Comparison of ENCODE assay signal across 33 cellular contexts in the genomic region with DNA sequence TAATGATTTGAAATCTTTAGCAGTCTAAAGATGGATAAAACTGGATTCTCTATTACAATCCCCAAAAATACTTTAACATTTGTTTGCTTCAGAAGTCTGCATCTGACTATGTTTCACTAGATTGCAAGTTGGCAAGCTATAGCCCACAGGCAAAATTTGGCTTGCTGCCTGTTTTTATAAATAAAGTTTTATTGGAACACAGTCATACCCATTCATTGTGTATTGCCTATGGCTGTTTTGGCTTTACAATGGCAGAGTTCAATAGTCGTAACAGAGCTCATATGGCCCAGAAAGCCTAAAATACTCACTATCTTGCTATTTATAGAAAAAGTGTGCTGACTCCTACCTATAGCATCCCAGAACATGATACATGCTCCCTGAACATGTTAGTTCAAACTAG.
DNase-seq lines count a peak whose midpoint lies in the region; ATAC-seq, FAIRE-seq and TF ChIP-seq lines count a peak whose summit lies in the region.
"Had no signal": no experiment of that assay in that cellular context is flagged by ENCODE, and none has a peak within 500 bp of the region (broad histone marks: within the 10 kb centered on the region; RNA-seq: fewer than 3 reads in every experiment).

No MANE protein-coding gene starts in this region.

- WGBS in GM12878 (ENCODE audit: insufficient coverage, insufficient replicate concordance, low lambda C conversion rate, missing lambda C conversion rate): 73% methylated on average over 1 of the region's 1 CpG
- whole genome bisulfite sequencing in K562 (ENCODE audit: insufficient coverage, low coverage, missing lambda C conversion rate): 0% methylated on average over 1 of the region's 1 CpG

- H2AFZ ChIP-seq in GM12878 (ENCODE audit: control insufficient read depth, low read depth, low read length) (no peak overlapping the region), K562 (ENCODE audit: low read depth, low read length) (no peak overlapping the region)

- TF ChIP-seq EP300 in GM12878 (IDR thresholded peaks at IDR 0.05; ENCODE audit: borderline replicate concordance in 1 of 2, control insufficient read depth in 1 of 2, low read depth in 2 of 2, low read length in 2 of 2) (no peak), K562 (IDR thresholded peaks at IDR 0.05; ENCODE audit: low read length) (no peak)

- FAIRE-seq in GM12878 (lab: Jason Lieb, UNC) (no peak), K562 (lab: Jason Lieb, UNC) (no peak)
- FAIRE-seq: A204.1, A549, D721Med had no signal

- H4K20me1 ChIP-seq in GM12878 (ENCODE audit: control insufficient read depth, insufficient read depth) (no peaks in the 10 kb centered on the region), K562 (replicated peaks; ENCODE audit: control insufficient read depth, insufficient read depth, low read length) (no peaks in the 10 kb centered on the region)
- H4K20me1 ChIP-seq: BLaER1; BLaER1 treated with 17β-estradiol and CSF1 and Interleukin-3, amounts not matched to agents 10 nM and 100 nM had no signal

- ATAC-seq in GM12878 (no peak), K562 (no peak), HG02840 (IDR thresholded peaks at IDR 0.05; ENCODE audit: low FRiP score, unreplicated experiment) (no peak)
- ATAC-seq: A549; CD8-positive, alpha-beta T cell had no signal

- H3K36me3 ChIP-seq in GM12878 (ENCODE audit: control insufficient read depth in 2 of 2, insufficient read depth in 2 of 2, low read length in 1 of 2): no peaks in the 10 kb centered on the region
- no peaks in the 10 kb centered on the region for H3K36me3 ChIP-seq in K562 (ENCODE audit: control insufficient read depth, insufficient read depth, low read length)
- H3K36me3 ChIP-seq: BE2C; BLaER1; BLaER1 treated with 17β-estradiol and CSF1 and Interleukin-3, amounts not matched to agents 10 nM and 100 nM had no signal

- TF ChIP-seq CTCF in GM12878 (IDR thresholded peaks at IDR 0.05 in 2 of 3, conservative IDR thresholded peaks at IDR 0.05 in 1 of 3; ENCODE audit: control insufficient read depth in 2 of 3, extremely low read depth in 1 of 3, insufficient read depth in 1 of 3, low read depth in 3 of 3, low read length in 3 of 3) (no peak), K562 (IDR thresholded peaks at IDR 0.05 in 2 of 3, conservative IDR thresholded peaks at IDR 0.05 in 1 of 3; ENCODE audit: insufficient read depth in 2 of 3, low read depth in 1 of 3, low read length in 3 of 3) (no peak)

- POLR2A ChIA-PET in GM12878 (lab: Charles Lee) (no interaction called here), K562 (lab: Yijun Ruan, JAX) (no interaction called here)

- intact Hi-C loops in GM12878 (cut with micrococcal nuclease; ENCODE audit: unreplicated experiment) (no loop called here), K562 (cut with micrococcal nuclease) (no loop called here)

- H3K27me3 ChIP-seq in GM12878 (replicated peaks in 1 of 2; ENCODE audit: control insufficient read depth in 2 of 2, insufficient read depth in 2 of 2, low read length in 1 of 2): no peaks in the 10 kb centered on the region
- H3K27me3 ChIP-seq in K562 (ENCODE audit: control insufficient read depth in 2 of 2, insufficient read depth in 2 of 2, low read length in 2 of 2): no peaks in the 10 kb centered on the region
- H3K27me3 ChIP-seq: BE2C; BLaER1; BLaER1 treated with 17β-estradiol and CSF1 and Interleukin-3, amounts not matched to agents 10 nM and 100 nM had no signal

- H3K4me2 ChIP-seq in GM12878 (ENCODE audit: control insufficient read depth, insufficient read depth): no peak overlapping the region
- H3K4me2 ChIP-seq in K562 (ENCODE audit: insufficient read depth, low read length): no peak overlapping the region
- H3K4me2 ChIP-seq: A549; BLaER1; BLaER1 treated with 17β-estradiol and CSF1 and Interleukin-3, amounts not matched to agents 10 nM and 100 nM had no signal

- H3K27ac ChIP-seq in GM12878 (ENCODE audit: control insufficient read depth, insufficient read depth) (no peak overlapping the region), K562 (ENCODE audit: extremely low read depth, low read depth, low read length) (no peak overlapping the region)
- H3K27ac ChIP-seq: 22Rv1; A549; BLaER1; BLaER1 treated with 17β-estradiol and CSF1 and Interleukin-3, amounts not matched to agents 10 nM and 100 nM; C4-2B had no signal

- TF ChIP-seq RAD21 in GM12878 (IDR thresholded peaks at IDR 0.05; ENCODE audit: insufficient read depth, low read depth, low read length) (no peak), K562 (CRISPR knock-in tag; conservative IDR thresholded peaks at IDR 0.05 in 1 of 2, IDR thresholded peaks at IDR 0.05 in 1 of 2) (no peak)

- H3K9me3 ChIP-seq in GM12878 (replicated peaks; ENCODE audit: control insufficient read depth, insufficient read depth, low read length) (peaks cover 10% of the 10 kb centered on the region; the same call in 2 of the 3 replicates), K562 (replicated peaks; ENCODE audit: control insufficient read depth, insufficient read depth, low read depth, low read length) (no peaks in the 10 kb centered on the region)
- H3K9me3 ChIP-seq: BE2C, Caco-2 had no signal

- TF ChIP-seq POLR2A in GM12878 (IDR thresholded peaks at IDR 0.05; ENCODE audit: low read depth, low read length) (no peak), K562 (conservative IDR thresholded peaks at IDR 0.05) (no peak)

- no peaks in the 10 kb centered on the region for H3K9me1 ChIP-seq in K562 (ENCODE audit: control insufficient read depth, insufficient read depth, low read length)

- H3K9ac ChIP-seq in GM12878 (ENCODE audit: control insufficient read depth, insufficient read depth, low read length) (no peak overlapping the region), K562 (ENCODE audit: insufficient read depth in 1 of 2, low read depth in 2 of 2, low read length in 2 of 2) (no peak overlapping the region)
- H3K9ac ChIP-seq: BLaER1; BLaER1 treated with 17β-estradiol and CSF1 and Interleukin-3, amounts not matched to agents 10 nM and 100 nM had no signal

- peak; percentile 13 for DNase-seq in NAMALWA (ENCODE audit: low spot score)
- no peak for DNase-seq in GM12878 (ENCODE audit: low read depth, low spot score)
- DNase-seq in K562 (ENCODE audit: extremely low read depth in 1 of 4, low spot score in 3 of 4): no peak
- no peak for DNase-seq in NOMO-1 treated with DMSO at 0.1 percent for 48 hours (lab: John Stamatoyannopoulos, UW; ENCODE audit: unreplicated experiment)
- no peak for DNase-seq in SHP77 (lab: John Stamatoyannopoulos, UW)
- DNase-seq: 8988T; ACHN; AML-193; BE2C; C1 segment of cervical spinal cord; Caco-2; Calu3; CD4-positive, alpha-beta memory T cell; CD4-positive, alpha-beta T cell; CD4-positive, CD25-positive, alpha-beta regulatory T cell; CD8-positive, alpha-beta memory T cell; CD8-positive, alpha-beta T cell; COR-L47; DMS 273 treated with DMSO at 0.1 percent for 48 hours; DMS153; DMS53; DMS79; DMS79 treated with DMSO at 0.1 percent for 48 hours; DND-41; EL had no signal

- SMC1A ChIA-PET in GM12878 (lab: Charles Lee; ENCODE audit: uncharacterized antibody, unreplicated experiment): interaction anchor here (1.0 kb wide), 1 partner anchor 100 kb away, joined by 3 read pairs; no protein-coding TSS in a partner anchor

- no peak overlapping the region for H3K4me3 ChIP-seq in GM12878
- no peak overlapping the region for H3K4me3 ChIP-seq in K562
- H3K4me3 ChIP-seq: A549; BLaER1; BLaER1 treated with 17β-estradiol and CSF1 and Interleukin-3, amounts not matched to agents 10 nM and 100 nM had no signal

- no TSS peak for BruUV-seq in GM12878 (replicated peaks; lab: Mats Ljungman, UMichigan)
- no TSS peak for BruUV-seq in K562 (replicated peaks; lab: Mats Ljungman, UMichigan)

- no peaks in the 10 kb centered on the region for H3K4me1 ChIP-seq in GM12878 (ENCODE audit: control insufficient read depth, insufficient read depth, low read length)
- peaks cover 0 to 4% of the 10 kb centered on the region in 2 experiments; a peak in 2 of 5 replicates for H3K4me1 ChIP-seq in K562 (replicated peaks in 1 of 2; ENCODE audit: control insufficient read depth in 2 of 2, insufficient read depth in 2 of 2, low read length in 2 of 2)
- H3K4me1 ChIP-seq: A549, BE2C, Caco-2 had no signal

- no peaks in the 10 kb centered on the region for H3K79me2 ChIP-seq in GM12878 (ENCODE audit: control insufficient read depth, insufficient read depth, low read length)
- no peaks in the 10 kb centered on the region for H3K79me2 ChIP-seq in K562 (ENCODE audit: control insufficient read depth, insufficient read depth, low read length)

- CTCF ChIA-PET in GM12878 (lab: Yijun Ruan, JAX) (no interaction called here), K562 (lab: Yijun Ruan, JAX; ENCODE audit: low intra/inter-chr PET ratio) (no interaction called here)

- RAD21 ChIA-PET in GM12878 (lab: Charles Lee; ENCODE audit: unreplicated experiment): no interaction called here

- in situ Hi-C loops in GM12878 (cut with MboI) (no loop called here), K562 (cut with MboI) (no loop called here)

TF ChIP-seq in K562, 482 proteins besides CTCF, POLR2A, EP300 and RAD21 (continues in another document):
- TF ChIP-seq ELF2 (CRISPR knock-in tag; IDR thresholded peaks at IDR 0.05) (no peak), TAF9B (IDR thresholded peaks at IDR 0.05; ENCODE audit: partially characterized antibody) (no peak)
